In genomic region chr10:60662917-60663614, GRCh38 we compare ENCODE assay signal across 11 cellular contexts.
DNase-seq lines count a peak whose midpoint lies in the region; ATAC-seq, FAIRE-seq and TF ChIP-seq lines count a peak whose summit lies in the region.
"Had no signal": no experiment of that assay in that cellular context is flagged by ENCODE, and none has a peak within 500 bp of the region (broad histone marks: within the 10 kb centered on the region; RNA-seq: fewer than 3 reads in every experiment).

No MANE protein-coding gene starts in this region.

- H3K4me1 Mint-ChIP-seq in astrocyte (ENCODE audit: low read depth, unreplicated experiment) = peaks cover 34% of the 10 kb centered on the region
- H3K4me1 Mint-ChIP-seq: naive B cell had no signal

- H3K9me3 ChIP-seq in HUES48 (ENCODE audit: control insufficient read depth, insufficient read depth, low read length) = no peaks in the 10 kb centered on the region
- no peaks in the 10 kb centered on the region for H3K9me3 ChIP-seq in astrocyte (ENCODE audit: insufficient read depth, low read depth, low read length)
- peaks cover 6% of the 10 kb centered on the region for H3K9me3 ChIP-seq in mesenchymal stem cell (ENCODE audit: control insufficient read depth, low read length)
- H3K9me3 ChIP-seq in heart left ventricle = peaks cover 0 to 19% (median 0%) of the 10 kb centered on the region in 12 donors

- no peak for ATAC-seq in GM18861 (IDR thresholded peaks at IDR 0.05; ENCODE audit: unreplicated experiment)
- no peak for ATAC-seq in heart left ventricle

- H2BK5ac ChIP-seq in mesenchymal stem cell (ENCODE audit: low read depth, low read length, poor library complexity, severe bottlenecking) = no peak overlapping the region

- no peak overlapping the region for H4K8ac ChIP-seq in mesenchymal stem cell (ENCODE audit: low read length)

- no peak overlapping the region for H3K9ac ChIP-seq in HUES48 (ENCODE audit: low read depth, low read length)
- peak overlapping the region; percentile 1 for H3K9ac ChIP-seq in astrocyte (ENCODE audit: low read length)
- no peak overlapping the region for H3K9ac ChIP-seq in mesenchymal stem cell (ENCODE audit: low read length)

- H3K36me3 Mint-ChIP-seq in astrocyte (ENCODE audit: low read depth, unreplicated experiment) = no peaks in the 10 kb centered on the region
- H3K36me3 Mint-ChIP-seq: naive B cell had no signal

- intact Hi-C loops in heart left ventricle (cut with DNase I) = no loop called here

- H3K27ac ChIP-seq in HUES48 (ENCODE audit: low read depth, low read length) (peak overlapping the region; percentile 52), astrocyte (ENCODE audit: low read depth, low read length) (peak overlapping the region; percentile 60), mesenchymal stem cell (ENCODE audit: low read length, poor library complexity, severe bottlenecking) (peak overlapping the region; percentile 46), heart left ventricle (no peak overlapping the region)

- H3K27me3 Mint-ChIP-seq in astrocyte (ENCODE audit: low read depth, unreplicated experiment) = no peaks in the 10 kb centered on the region

- peak overlapping the region in 1 of 2 experiments; percentile 70 for H3K18ac ChIP-seq in mesenchymal stem cell (ENCODE audit: low read depth in 1 of 2, low read length in 2 of 2)

- H3K27ac Mint-ChIP-seq in astrocyte (ENCODE audit: unreplicated experiment) = peak overlapping the region; percentile 34
- H3K27ac Mint-ChIP-seq: naive B cell had no signal

- peak; percentile 66 for FAIRE-seq in astrocyte (lab: Jason Lieb, UNC)

- H3K36me3 ChIP-seq in HUES48 (ENCODE audit: control insufficient read depth, insufficient read depth, low read length) (no peaks in the 10 kb centered on the region), astrocyte (ENCODE audit: insufficient read depth, low read length) (no peaks in the 10 kb centered on the region), mesenchymal stem cell (ENCODE audit: control insufficient read depth in 1 of 2, insufficient read depth in 2 of 2, low read depth in 1 of 2, low read length in 2 of 2) (no peaks in the 10 kb centered on the region), heart left ventricle (no peaks in the 10 kb centered on the region)

- no peak for TF ChIP-seq POLR2A in heart left ventricle (IDR thresholded peaks at IDR 0.05)

- H2AFZ ChIP-seq in astrocyte (ENCODE audit: low read depth, low read length) = peak overlapping the region; percentile 19
- H2AFZ ChIP-seq in mesenchymal stem cell (ENCODE audit: low read depth, low read length) = no peak overlapping the region

- 21% methylated on average over 3 of the region's 4 CpGs for WGBS in mesenchymal stem cell
- WGBS in heart left ventricle, 4 donors = 65 to 80% (median 68%) methylated on average over 4 of the region's 4 CpGs

- H2BK12ac ChIP-seq in mesenchymal stem cell (ENCODE audit: low read length in 2 of 2) = peak overlapping the region; percentile 4 to 42

- H3K27me3 ChIP-seq in HUES48 (ENCODE audit: control insufficient read depth, insufficient read depth, low read length) (no peaks in the 10 kb centered on the region), astrocyte (ENCODE audit: insufficient read depth, low read length) (no peaks in the 10 kb centered on the region), mesenchymal stem cell (ENCODE audit: control insufficient read depth in 1 of 2, insufficient read depth in 1 of 2, low read length in 2 of 2) (no peaks in the 10 kb centered on the region), heart left ventricle (peaks cover 0 to 3% (median 0%) of the 10 kb centered on the region in 9 donors)

- no peak overlapping the region for H3K23ac ChIP-seq in mesenchymal stem cell (ENCODE audit: low read length in 2 of 2)

- no peaks in the 10 kb centered on the region for H4K20me1 ChIP-seq in astrocyte (ENCODE audit: insufficient read depth, low read length)

- H3K4ac ChIP-seq in mesenchymal stem cell (ENCODE audit: low read depth in 1 of 2, low read length in 2 of 2) = no peak overlapping the region

- no peak overlapping the region for H4K91ac ChIP-seq in mesenchymal stem cell (ENCODE audit: low read length)

- H3K9me3 Mint-ChIP-seq in astrocyte (ENCODE audit: unreplicated experiment) = peaks cover 3% of the 10 kb centered on the region

- DNase-seq in DMS53 treated with DMSO at 0.1 percent for 48 hours (lab: John Stamatoyannopoulos, UW; ENCODE audit: unreplicated experiment) = peak; percentile 31
- peak; percentile 70 for DNase-seq in astrocyte (ENCODE audit: low read depth)
- DNase-seq in mesenchymal stem cell = peak; percentile 67
- no peak for DNase-seq in nucleus accumbens (lab: John Stamatoyannopoulos, UW)
- DNase-seq in heart left ventricle = no peak
- DNase-seq: naive B cell; NCI-H526 treated with DMSO at 0.1 percent for 48 hours; stimulated activated naive CD4-positive, alpha-beta T cell treated with Interleukin-2 at 50 U/mL for 16 hours; T-helper 2 cell had no signal

- H3K4me2 ChIP-seq in astrocyte (ENCODE audit: low read length) = peak overlapping the region; percentile 70
- H3K4me2 ChIP-seq in mesenchymal stem cell (ENCODE audit: low read length, poor library complexity, severe bottlenecking) = no peak overlapping the region

- no peak overlapping the region for H3K4me3 Mint-ChIP-seq in astrocyte (ENCODE audit: unreplicated experiment)
- H3K4me3 Mint-ChIP-seq: naive B cell had no signal

- no peaks in the 10 kb centered on the region for H3K79me2 ChIP-seq in astrocyte (ENCODE audit: insufficient read depth, low read length)

- peaks cover 1% of the 10 kb centered on the region for H3K79me1 ChIP-seq in mesenchymal stem cell (replicated peaks; ENCODE audit: low read length, poor library complexity, severe bottlenecking)

- H3K14ac ChIP-seq in mesenchymal stem cell (ENCODE audit: low read length in 2 of 2) = no peak overlapping the region

- no peak overlapping the region for H2BK15ac ChIP-seq in mesenchymal stem cell (ENCODE audit: low read depth, poor library complexity, severe bottlenecking)

- no peak overlapping the region for H3K4me3 ChIP-seq in HUES48 (ENCODE audit: low read depth, low read length)
- peak overlapping the region; percentile 2 for H3K4me3 ChIP-seq in astrocyte (ENCODE audit: insufficient read depth, low read depth, low read length)
- H3K4me3 ChIP-seq in mesenchymal stem cell (ENCODE audit: insufficient read depth in 1 of 2, low read depth in 1 of 2, low read length in 2 of 2) = no peak overlapping the region
- H3K4me3 ChIP-seq in heart left ventricle = no peak overlapping the region

- H3K4me1 ChIP-seq in HUES48 (ENCODE audit: control insufficient read depth, insufficient read depth, low read length) = peaks cover 44% of the 10 kb centered on the region
- H3K4me1 ChIP-seq in astrocyte (ENCODE audit: insufficient read depth, low read length) = peaks cover 19% of the 10 kb centered on the region
- H3K4me1 ChIP-seq in mesenchymal stem cell (ENCODE audit: control insufficient read depth, insufficient read depth, low read depth, low read length) = peaks cover 5% of the 10 kb centered on the region
- H3K4me1 ChIP-seq in heart left ventricle = no peaks in the 10 kb centered on the region

- H2BK120ac ChIP-seq in mesenchymal stem cell (ENCODE audit: low read depth, low read length) = no peak overlapping the region

- H2AK5ac ChIP-seq in mesenchymal stem cell (ENCODE audit: low read length, severe bottlenecking) = no peak overlapping the region

- TF ChIP-seq CTCF in astrocyte (IDR thresholded peaks at IDR 0.05; ENCODE audit: insufficient read depth, low read depth, low read length) (peak; percentile 20), heart left ventricle (IDR thresholded peaks at IDR 0.05) (no peak)

Comparison
In these comparisons a context has a peak if more than half of its experiments do, and no peak if none do; other contexts are left out.
1. DNase-seq: peak in DMS53 treated with DMSO at 0.1 percent for 48 hours (single experiment), astrocyte (single experiment) and mesenchymal stem cell (single experiment); none in nucleus accumbens (0 of 56) and heart left ventricle (0 of 5).
2. H3K27ac ChIP-seq: peak in HUES48 (single experiment), astrocyte (single experiment) and mesenchymal stem cell (single experiment); none in heart left ventricle (0 of 12).